ENCODE assay signal across 19 cellular contexts in genomic region chr16:2716948-2717347, GRCh38. TPM values are rescaled to one million over a fixed set of nuclear protein-coding genes. Genes with fewer than 3 reads are reported as not detected.
DNase-seq lines count a peak whose midpoint lies in the region; ATAC-seq and TF ChIP-seq lines count a peak whose summit lies in the region.
"Had no signal": no experiment of that assay in that cellular context is flagged by ENCODE, and none has a peak within 500 bp of the region (broad histone marks: within the 10 kb centered on the region; RNA-seq: fewer than 3 reads in every experiment).

No MANE protein-coding gene starts in this region.

- H2BK20ac ChIP-seq in H9 (ENCODE audit: low read depth, low read length, poor library complexity, severe bottlenecking) = no peak overlapping the region

- no peaks in the 10 kb centered on the region for H3K9me3 Mint-ChIP-seq in H9
- no peaks in the 10 kb centered on the region for H3K9me3 Mint-ChIP-seq in activated T-helper 17 cell treated with anti-CD3 and anti-CD28 coated beads, Interleukin-2, amount 50 U/mL, for 72 hours
- H3K9me3 Mint-ChIP-seq in CD4-positive, alpha-beta memory T cell = no peaks in the 10 kb centered on the region
- H3K9me3 Mint-ChIP-seq: T-cell had no signal

- no peak overlapping the region for H3K4ac ChIP-seq in H9 (ENCODE audit: low read depth, low read length)

- no peak overlapping the region for H4K8ac ChIP-seq in H9 (replicated peaks; ENCODE audit: insufficient read length, low read depth, low read length)

- H3K27ac ChIP-seq in H9 (ENCODE audit: insufficient read length, low read depth, low read length) (no peak overlapping the region), esophagus squamous epithelium (peak overlapping the region in 3 of 4 donors; percentile 53 to 95 (median 89))
- H3K27ac ChIP-seq in CD4-positive, alpha-beta memory T cell (ENCODE audit: low read depth, low read length) = no peak overlapping the region

- H3K4me2 ChIP-seq in H9 (ENCODE audit: insufficient read depth, insufficient read length, low read length) = no peak overlapping the region

- no peaks in the 10 kb centered on the region for H3K79me1 ChIP-seq in H9 (ENCODE audit: insufficient read depth, low read depth, low read length, poor library complexity, severe bottlenecking)

- H3K9ac ChIP-seq in H9 (ENCODE audit: extremely low read depth, insufficient read length, low read length) = no peak overlapping the region

- H3K9me3 ChIP-seq in H9 (ENCODE audit: control insufficient read depth, low read depth, low read length) (no peaks in the 10 kb centered on the region), esophagus squamous epithelium (no peaks in the 10 kb centered on the region)
- no peaks in the 10 kb centered on the region for H3K9me3 ChIP-seq in CD4-positive, alpha-beta memory T cell (ENCODE audit: control insufficient read depth in 1 of 2, low read length in 2 of 2)

- no peak for TF ChIP-seq POLR2A in esophagus squamous epithelium (IDR thresholded peaks at IDR 0.05)

- H3K36me3 ChIP-seq in esophagus squamous epithelium = no peaks in the 10 kb centered on the region
- H3K36me3 ChIP-seq in CD4-positive, alpha-beta memory T cell (ENCODE audit: insufficient read depth, low read length) = no peaks in the 10 kb centered on the region

- H2BK12ac ChIP-seq in H9 (ENCODE audit: insufficient read length, low read depth, low read length) = no peak overlapping the region

- ATAC-seq in activated T-helper 17 cell treated with anti-CD3 and anti-CD28 coated beads, Interleukin-2, amount 50 U/mL, for 72 hours (replicated peaks) = no peak
- ATAC-seq in HG02763 (IDR thresholded peaks at IDR 0.05; ENCODE audit: unreplicated experiment) = no peak
- no peak for ATAC-seq in GM21786 (IDR thresholded peaks at IDR 0.05; ENCODE audit: unreplicated experiment)
- ATAC-seq: T-cell had no signal

- no peak overlapping the region for H4K5ac ChIP-seq in H9 (ENCODE audit: insufficient read length, low read depth, low read length)

- H3T11ph ChIP-seq in H9 (ENCODE audit: low read length) = no peak overlapping the region

- no peaks in the 10 kb centered on the region for H3K27me3 ChIP-seq in H9 (ENCODE audit: insufficient read depth, low read length)
- peaks cover 0 to 18% (median 0%) of the 10 kb centered on the region in 4 donors for H3K27me3 ChIP-seq in esophagus squamous epithelium
- no peaks in the 10 kb centered on the region for H3K27me3 ChIP-seq in CD4-positive, alpha-beta memory T cell (ENCODE audit: insufficient read depth, low read length)

- WGBS in H9 (ENCODE audit: extremely low coverage, insufficient read length, low lambda C conversion rate) = no CpG with 5 or more reads among the region's 10 CpGs
- WGBS in esophagus squamous epithelium, 2 donors = 80 to 88% methylated on average over 3 to 4 of the region's 10 CpGs

- no peak overlapping the region for H2BK120ac ChIP-seq in H9 (ENCODE audit: low read depth, low read length, poor library complexity, severe bottlenecking)

- H3K23me2 ChIP-seq in H9 (ENCODE audit: insufficient read length, low read depth, low read length, poor library complexity, severe bottlenecking) = no peaks in the 10 kb centered on the region

- peaks cover 3 to 11% of the 10 kb centered on the region in 2 experiments; a peak in 3 of 4 replicates for H3K4me1 Mint-ChIP-seq in H9
- H3K4me1 Mint-ChIP-seq in activated T-helper 17 cell treated with anti-CD3 and anti-CD28 coated beads, Interleukin-2, amount 50 U/mL, for 72 hours = peaks cover 6% of the 10 kb centered on the region
- peaks cover 0 to 1% (median 0%) of the 10 kb centered on the region in 4 donors for H3K4me1 Mint-ChIP-seq in CD4-positive, alpha-beta memory T cell

- POLR2A ChIA-PET in CD4-positive, alpha-beta memory T cell (lab: Charles Lee; ENCODE audit: partially characterized antibody) = interaction anchor here (0.9 to 1.4 kb wide), 2 partner anchors 37 to 44 kb away, joined by 3 read pairs; no protein-coding TSS in a partner anchor

- no peak overlapping the region for H2AFZ ChIP-seq in H9 (ENCODE audit: low read length)

- H2BK5ac ChIP-seq in H9 (ENCODE audit: insufficient read length, low read length) = no peak overlapping the region

- H3K27ac Mint-ChIP-seq in H9 = no peak overlapping the region
- H3K27ac Mint-ChIP-seq in activated T-helper 17 cell treated with anti-CD3 and anti-CD28 coated beads, Interleukin-2, amount 50 U/mL, for 72 hours = no peak overlapping the region
- no peak overlapping the region for H3K27ac Mint-ChIP-seq in CD4-positive, alpha-beta memory T cell
- H3K27ac Mint-ChIP-seq: T-cell had no signal

- H4K91ac ChIP-seq in H9 (ENCODE audit: insufficient read length, low read depth, low read length) = no peak overlapping the region

- H3K79me2 ChIP-seq in H9 (ENCODE audit: insufficient read depth, low read length) = no peaks in the 10 kb centered on the region

- no peaks in the 10 kb centered on the region for H3K36me3 Mint-ChIP-seq in H9 (ENCODE audit: insufficient read depth in 1 of 3, low read depth in 3 of 3)
- H3K36me3 Mint-ChIP-seq in activated T-helper 17 cell treated with anti-CD3 and anti-CD28 coated beads, Interleukin-2, amount 50 U/mL, for 72 hours (ENCODE audit: low read depth) = no peaks in the 10 kb centered on the region
- H3K36me3 Mint-ChIP-seq in CD4-positive, alpha-beta memory T cell = no peaks in the 10 kb centered on the region
- H3K36me3 Mint-ChIP-seq: CD14-positive monocyte, T-cell had no signal

- H3K56ac ChIP-seq in H9 (ENCODE audit: insufficient read length, low read depth, low read length) = no peak overlapping the region

- no peak overlapping the region for H2AK5ac ChIP-seq in H9 (ENCODE audit: insufficient read length, low read length)

- no peaks in the 10 kb centered on the region for H4K20me1 ChIP-seq in H9 (ENCODE audit: control insufficient read depth, insufficient read depth, insufficient read length)

- peaks cover 2% of the 10 kb centered on the region for H3K27me3 Mint-ChIP-seq in H9 (ENCODE audit: low read depth)
- H3K27me3 Mint-ChIP-seq in activated T-helper 17 cell treated with anti-CD3 and anti-CD28 coated beads, Interleukin-2, amount 50 U/mL, for 72 hours = no peaks in the 10 kb centered on the region
- H3K27me3 Mint-ChIP-seq in CD4-positive, alpha-beta memory T cell = no peaks in the 10 kb centered on the region
- H3K27me3 Mint-ChIP-seq: T-cell had no signal

- peak overlapping the region in 3 of 4 donors; percentile 7 to 75 (median 51) for H3K4me3 ChIP-seq in esophagus squamous epithelium
- no peak overlapping the region for H3K4me3 ChIP-seq in CD4-positive, alpha-beta memory T cell (ENCODE audit: low read length in 2 of 2)

- H3K14ac ChIP-seq in H9 (ENCODE audit: insufficient read depth, low read length) = no peak overlapping the region

- H3K23ac ChIP-seq in H9 (ENCODE audit: insufficient read length, low read depth, low read length) = no peak overlapping the region

- DNase-seq in 8988T (peak; percentile 56), H9 (no peak), esophagus squamous epithelium (lab: John Stamatoyannopoulos, UW) (no peak), HUDEP-2 (lab: John Stamatoyannopoulos, UW; ENCODE audit: unreplicated experiment in 76 of 76) (no peak)
- DNase-seq in CD4-positive, alpha-beta memory T cell = no peak
- DNase-seq: AML-193, HCEC 1CT, KBM-7, NCI-H1092 treated with DMSO at 0.1 percent for 48 hours, NCI-H146, NCI-H2029 treated with DMSO at 0.1 percent for 48 hours, NCI-H226, NCI-H510A treated with DMSO at 0.1 percent for 48 hours, NCI-H748 treated with DMSO at 0.1 percent for 48 hours, T-cell had no signal

- intact Hi-C loops in esophagus squamous epithelium (cut with DNase I) = no loop called here
- intact Hi-C loops in CD4-positive, alpha-beta memory T cell (cut with micrococcal nuclease) = no loop called here

- peak; percentile 27; the same call in 1 of the 3 replicates for TF ChIP-seq CTCF in H9 (conservative IDR thresholded peaks at IDR 0.05)
- TF ChIP-seq CTCF in esophagus squamous epithelium (IDR thresholded peaks at IDR 0.05) = no peak

- H3K4me3 Mint-ChIP-seq in H9 = no peak overlapping the region
- peak overlapping the region; percentile 5 for H3K4me3 Mint-ChIP-seq in activated T-helper 17 cell treated with anti-CD3 and anti-CD28 coated beads, Interleukin-2, amount 50 U/mL, for 72 hours
- peak overlapping the region in 1 of 8 donors; percentile 21 for H3K4me3 Mint-ChIP-seq in CD4-positive, alpha-beta memory T cell
- H3K4me3 Mint-ChIP-seq: CD14-positive monocyte had no signal

- H3K4me1 ChIP-seq in H9 (ENCODE audit: insufficient read depth, low read length) (no peaks in the 10 kb centered on the region; the same call in 1 of the 2 replicates), esophagus squamous epithelium (peaks cover 16 to 58% (median 20%) of the 10 kb centered on the region in 3 donors)
- H3K4me1 ChIP-seq in CD4-positive, alpha-beta memory T cell (ENCODE audit: insufficient read depth, low read length) = peaks cover 9% of the 10 kb centered on the region

- CTCF ChIA-PET in CD4-positive, alpha-beta memory T cell (lab: Charles Lee; ENCODE audit: partially characterized antibody) = interaction anchor here (1.3 kb wide), 1 partner anchor 29 kb away, joined by 3 read pairs; no protein-coding TSS in a partner anchor

- H3K18ac ChIP-seq in H9 (ENCODE audit: insufficient read length, low read depth, low read length) = no peak overlapping the region

- H2BK15ac ChIP-seq in H9 (ENCODE audit: low read depth, low read length) = no peak overlapping the region

RNA-seq across cellular contexts. Expression of gene PRSS27, which starts 3.1 kb away (rescaled TPM):
- total RNA-seq in H9 (2021) (3.6 and 5.0 TPM in 2 replicates), esophagus squamous epithelium (100 to 1,000 TPM; 188 to 463 (median 228) TPM)
- total RNA-seq in activated T-helper 17 cell treated with anti-CD3 and anti-CD28 coated beads, Interleukin-2, amount 50 U/mL, for 72 hours = 1 to 10 TPM; 2.2 to 2.9 TPM
- under 1 TPM; 0.61 to 0.96 TPM for total RNA-seq in CD4-positive, alpha-beta memory T cell
- polyA plus RNA-seq in CD4-positive, alpha-beta memory T cell = not detected
- polyA plus RNA-seq: CD14-positive monocyte had no signal

RNA-seq across cellular contexts. Expression of gene KCTD5, which starts 34.6 kb away (rescaled TPM):
- total RNA-seq in H9 (2021) (38.8 and 39.9 TPM in 2 replicates), esophagus squamous epithelium (10 to 100 TPM; 24.8 to 51.9 (median 40.3) TPM)
- 10 to 100 TPM; 42.2 to 79.1 TPM for total RNA-seq in activated T-helper 17 cell treated with anti-CD3 and anti-CD28 coated beads, Interleukin-2, amount 50 U/mL, for 72 hours
- 10 to 100 TPM; 26.7 to 27.1 TPM for total RNA-seq in CD4-positive, alpha-beta memory T cell
- polyA plus RNA-seq in CD4-positive, alpha-beta memory T cell = 10 to 100 TPM; 19.6 to 22.5 TPM

RNA-seq across cellular contexts. Expression of gene SRRM2, which starts 35.5 kb away (rescaled TPM):
- total RNA-seq in H9 (2021) = 667 and 694 TPM in 2 replicates
- 100 to 1,000 TPM; 553 to 810 TPM for total RNA-seq in activated T-helper 17 cell treated with anti-CD3 and anti-CD28 coated beads, Interleukin-2, amount 50 U/mL, for 72 hours
- total RNA-seq in esophagus squamous epithelium = 100 to 1,000 TPM in 3 of 4 donors, 10 to 100 TPM in 1; 80.7 to 290 (median 233) TPM
- 1,000 to 10,000 TPM; 1,118 to 1,137 TPM for total RNA-seq in CD4-positive, alpha-beta memory T cell
- 100 to 1,000 TPM in 1 of 2 donors, 10 to 100 TPM in 1; 11.8 to 132 TPM for polyA plus RNA-seq in CD4-positive, alpha-beta memory T cell

Comparison
In these comparisons a context has a peak if more than half of its experiments do, and no peak if none do; other contexts are left out.
1. H3K27ac ChIP-seq: peak in esophagus squamous epithelium (3 of 4); none in H9 (single experiment) and CD4-positive, alpha-beta memory T cell (single experiment).
2. H3K4me3 ChIP-seq: peak in esophagus squamous epithelium (3 of 4); none in CD4-positive, alpha-beta memory T cell (0 of 2).
3. RNA of gene PRSS27, which starts 3.1 kb away (total RNA-seq): 188 to 463 TPM in esophagus squamous epithelium; 3.6 to 5.0 TPM in H9, 2.2 to 2.9 TPM in activated T-helper 17 cell treated with anti-CD3 and anti-CD28 coated beads, Interleukin-2, amount 50 U/mL, for 72 hours and 0.61 to 0.96 TPM in CD4-positive, alpha-beta memory T cell; every median in the first group is over 10 times any median in the second.